Comparison of ENCODE assay signal across 1 cellular context in the genomic region with DNA sequence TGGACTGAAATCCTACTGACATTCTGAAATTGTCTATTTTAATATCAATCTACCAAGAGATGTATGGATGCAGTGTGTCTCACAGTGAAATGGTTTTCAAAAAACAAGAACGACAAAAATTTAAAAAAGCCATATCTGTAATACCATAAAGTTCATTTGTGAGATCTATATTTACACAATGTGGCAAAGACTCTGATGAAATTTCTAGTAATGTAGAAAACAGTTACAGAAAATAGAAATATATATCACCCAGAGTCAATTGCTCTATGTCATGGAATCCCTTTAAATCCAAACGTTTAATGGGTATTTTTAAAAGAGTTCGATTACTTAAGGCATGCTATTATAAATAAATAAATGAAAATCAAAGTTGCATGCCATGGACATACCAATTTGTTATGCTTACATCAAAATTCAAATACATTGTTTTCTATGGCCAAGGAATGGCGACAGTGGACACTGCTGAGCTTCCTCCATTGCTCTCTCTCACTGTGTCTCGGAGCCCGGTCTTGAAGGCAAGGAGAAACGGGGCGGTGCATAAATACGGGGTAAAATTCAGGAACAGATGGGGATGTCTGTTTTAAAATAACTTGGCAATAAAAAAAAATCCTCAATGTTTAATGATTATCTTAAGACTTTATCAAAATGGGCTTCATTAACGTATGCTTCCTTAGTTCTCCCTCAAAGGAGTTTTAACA.
TF ChIP-seq lines count a peak whose summit lies in the region.

No MANE protein-coding gene starts in this region.

TF ChIP-seq in K562, 482 proteins besides CTCF, POLR2A, EP300 and RAD21 (continues in another document):
- peak; percentile 56 for TF ChIP-seq KDM5B (IDR thresholded peaks at IDR 0.05; ENCODE audit: insufficient replicate concordance, low read depth, low read length)
- TF ChIP-seq, protein P1, sequence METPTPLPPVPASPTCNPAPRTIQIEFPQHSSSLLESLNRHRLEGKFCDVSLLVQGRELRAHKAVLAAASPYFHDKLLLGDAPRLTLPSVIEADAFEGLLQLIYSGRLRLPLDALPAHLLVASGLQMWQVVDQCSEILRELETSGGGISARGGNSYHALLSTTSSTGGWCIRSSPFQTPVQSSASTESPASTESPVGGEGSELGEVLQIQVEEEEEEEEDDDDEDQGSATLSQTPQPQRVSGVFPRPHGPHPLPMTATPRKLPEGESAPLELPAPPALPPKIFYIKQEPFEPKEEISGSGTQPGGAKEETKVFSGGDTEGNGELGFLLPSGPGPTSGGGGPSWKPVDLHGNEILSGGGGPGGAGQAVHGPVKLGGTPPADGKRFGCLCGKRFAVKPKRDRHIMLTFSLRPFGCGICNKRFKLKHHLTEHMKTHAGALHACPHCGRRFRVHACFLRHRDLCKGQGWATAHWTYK (CRISPR knock-in tag; IDR thresholded peaks at IDR 0.05), result peak; percentile 69; the same call in 1 of the 2 replicates
- no peak for TF ChIP-seq U2AF1 (optimal IDR thresholded peaks at IDR 0.05; ENCODE audit: low read depth, low read length)
- TF ChIP-seq SRSF9 (IDR thresholded peaks at IDR 0.05; ENCODE audit: borderline replicate concordance, low read depth, low read length), result no peak
- peak; percentile 49; the same call in 1 of the 2 replicates for TF ChIP-seq POLR2H (tag; IDR thresholded peaks at IDR 0.05; ENCODE audit: low read depth)
- TF ChIP-seq, protein P2, sequence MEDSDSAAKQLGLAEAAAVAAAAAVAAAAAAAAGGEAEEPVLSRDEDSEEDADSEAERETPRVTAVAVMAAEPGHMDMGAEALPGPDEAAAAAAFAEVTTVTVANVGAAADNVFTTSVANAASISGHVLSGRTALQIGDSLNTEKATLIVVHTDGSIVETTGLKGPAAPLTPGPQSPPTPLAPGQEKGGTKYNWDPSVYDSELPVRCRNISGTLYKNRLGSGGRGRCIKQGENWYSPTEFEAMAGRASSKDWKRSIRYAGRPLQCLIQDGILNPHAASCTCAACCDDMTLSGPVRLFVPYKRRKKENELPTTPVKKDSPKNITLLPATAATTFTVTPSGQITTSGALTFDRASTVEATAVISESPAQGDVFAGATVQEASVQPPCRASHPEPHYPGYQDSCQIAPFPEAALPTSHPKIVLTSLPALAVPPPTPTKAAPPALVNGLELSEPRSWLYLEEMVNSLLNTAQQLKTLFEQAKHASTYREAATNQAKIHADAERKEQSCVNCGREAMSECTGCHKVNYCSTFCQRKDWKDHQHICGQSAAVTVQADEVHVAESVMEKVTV (CRISPR knock-in tag; IDR thresholded peaks at IDR 0.05), result peak; percentile 14; the same call in 1 of the 2 replicates
- peak; percentile 64; the same call in 1 of the 2 replicates for TF ChIP-seq ZNF589 (CRISPR knock-in tag; IDR thresholded peaks at IDR 0.05; ENCODE audit: low read depth)
- no peak for TF ChIP-seq GATA2 (CRISPR knock-in tag; IDR thresholded peaks at IDR 0.05)
- TF ChIP-seq CSDE1 (IDR thresholded peaks at IDR 0.05), result 0 out of 4 replicates have a peak, but pooled peaks of 1 of the 2 experiments have one; percentile 26
- TF ChIP-seq SMAD4 (CRISPR knock-in tag; conservative IDR thresholded peaks at IDR 0.05), result peak; percentile 75; the same call in 1 of the 2 replicates
- peak; percentile 75; the same call in 1 of the 2 replicates for TF ChIP-seq DMBX1 (CRISPR knock-in tag; IDR thresholded peaks at IDR 0.05; ENCODE audit: borderline replicate concordance)
- peak; percentile 77; the same call in 1 of the 2 replicates for TF ChIP-seq ZNF311 (CRISPR knock-in tag; IDR thresholded peaks at IDR 0.05)
- TF ChIP-seq, protein P3, sequence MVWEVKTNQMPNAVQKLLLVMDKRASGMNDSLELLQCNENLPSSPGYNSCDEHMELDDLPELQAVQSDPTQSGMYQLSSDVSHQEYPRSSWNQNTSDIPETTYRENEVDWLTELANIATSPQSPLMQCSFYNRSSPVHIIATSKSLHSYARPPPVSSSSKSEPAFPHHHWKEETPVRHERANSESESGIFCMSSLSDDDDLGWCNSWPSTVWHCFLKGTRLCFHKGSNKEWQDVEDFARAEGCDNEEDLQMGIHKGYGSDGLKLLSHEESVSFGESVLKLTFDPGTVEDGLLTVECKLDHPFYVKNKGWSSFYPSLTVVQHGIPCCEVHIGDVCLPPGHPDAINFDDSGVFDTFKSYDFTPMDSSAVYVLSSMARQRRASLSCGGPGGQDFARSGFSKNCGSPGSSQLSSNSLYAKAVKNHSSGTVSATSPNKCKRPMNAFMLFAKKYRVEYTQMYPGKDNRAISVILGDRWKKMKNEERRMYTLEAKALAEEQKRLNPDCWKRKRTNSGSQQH (CRISPR knock-in tag; IDR thresholded peaks at IDR 0.05), result peak; percentile 45; the same call in 1 of the 2 replicates
- TF ChIP-seq ZNF354B (CRISPR knock-in tag; IDR thresholded peaks at IDR 0.05), result peak; percentile 50; the same call in 1 of the 2 replicates
- TF ChIP-seq ZNF165 (CRISPR knock-in tag; IDR thresholded peaks at IDR 0.05; ENCODE audit: borderline replicate concordance), result 0 out of 2 replicates have a peak, but pooled peaks have one; percentile 55
- 0 out of 2 replicates have a peak, but pooled peaks have one; percentile 24 for TF ChIP-seq ZNF644 (tag; IDR thresholded peaks at IDR 0.05; ENCODE audit: low read depth)
- peak in 1 of 2 experiments; percentile 53; a peak in 1 of 4 replicates for TF ChIP-seq TEAD1 (CRISPR knock-in tag; IDR thresholded peaks at IDR 0.05)
- TF ChIP-seq ZNF79 (CRISPR knock-in tag; IDR thresholded peaks at IDR 0.05; ENCODE audit: low read depth), result no peak
- 0 out of 2 replicates have a peak, but pooled peaks have one; percentile 43 for TF ChIP-seq SUPT5H (IDR thresholded peaks at IDR 0.05)
- TF ChIP-seq GATAD2B (IDR thresholded peaks at IDR 0.05; ENCODE audit: borderline replicate concordance), result peak; percentile 29; the same call in 1 of the 2 replicates
- peak; percentile 25 for TF ChIP-seq TAF9B (IDR thresholded peaks at IDR 0.05; ENCODE audit: partially characterized antibody)
- peak; percentile 71 for TF ChIP-seq ZNF175 (CRISPR knock-in tag; IDR thresholded peaks at IDR 0.05; ENCODE audit: low read depth)
- TF ChIP-seq, protein P4, sequence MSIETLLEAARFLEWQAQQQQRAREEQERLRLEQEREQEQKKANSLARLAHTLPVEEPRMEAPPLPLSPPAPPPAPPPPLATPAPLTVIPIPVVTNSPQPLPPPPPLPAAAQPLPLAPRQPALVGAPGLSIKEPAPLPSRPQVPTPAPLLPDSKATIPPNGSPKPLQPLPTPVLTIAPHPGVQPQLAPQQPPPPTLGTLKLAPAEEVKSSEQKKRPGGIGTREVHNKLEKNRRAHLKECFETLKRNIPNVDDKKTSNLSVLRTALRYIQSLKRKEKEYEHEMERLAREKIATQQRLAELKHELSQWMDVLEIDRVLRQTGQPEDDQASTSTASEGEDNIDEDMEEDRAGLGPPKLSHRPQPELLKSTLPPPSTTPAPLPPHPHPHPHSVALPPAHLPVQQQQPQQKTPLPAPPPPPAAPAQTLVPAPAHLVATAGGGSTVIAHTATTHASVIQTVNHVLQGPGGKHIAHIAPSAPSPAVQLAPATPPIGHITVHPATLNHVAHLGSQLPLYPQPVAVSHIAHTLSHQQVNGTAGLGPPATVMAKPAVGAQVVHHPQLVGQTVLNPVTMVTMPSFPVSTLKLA (conservative IDR thresholded peaks at IDR 0.05), result 0 out of 4 replicates have a peak, but pooled peaks of 1 of the 2 experiments have one; percentile 23
- TF ChIP-seq, protein P5, sequence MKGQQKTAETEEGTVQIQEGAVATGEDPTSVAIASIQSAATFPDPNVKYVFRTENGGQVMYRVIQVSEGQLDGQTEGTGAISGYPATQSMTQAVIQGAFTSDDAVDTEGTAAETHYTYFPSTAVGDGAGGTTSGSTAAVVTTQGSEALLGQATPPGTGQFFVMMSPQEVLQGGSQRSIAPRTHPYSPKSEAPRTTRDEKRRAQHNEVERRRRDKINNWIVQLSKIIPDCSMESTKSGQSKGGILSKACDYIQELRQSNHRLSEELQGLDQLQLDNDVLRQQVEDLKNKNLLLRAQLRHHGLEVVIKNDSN (CRISPR knock-in tag; IDR thresholded peaks at IDR 0.05), result no peak
- peak; percentile 33; the same call in 1 of the 2 replicates for TF ChIP-seq RBFOX2 (IDR thresholded peaks at IDR 0.05; ENCODE audit: low read depth, low read length)
- TF ChIP-seq, protein P6, sequence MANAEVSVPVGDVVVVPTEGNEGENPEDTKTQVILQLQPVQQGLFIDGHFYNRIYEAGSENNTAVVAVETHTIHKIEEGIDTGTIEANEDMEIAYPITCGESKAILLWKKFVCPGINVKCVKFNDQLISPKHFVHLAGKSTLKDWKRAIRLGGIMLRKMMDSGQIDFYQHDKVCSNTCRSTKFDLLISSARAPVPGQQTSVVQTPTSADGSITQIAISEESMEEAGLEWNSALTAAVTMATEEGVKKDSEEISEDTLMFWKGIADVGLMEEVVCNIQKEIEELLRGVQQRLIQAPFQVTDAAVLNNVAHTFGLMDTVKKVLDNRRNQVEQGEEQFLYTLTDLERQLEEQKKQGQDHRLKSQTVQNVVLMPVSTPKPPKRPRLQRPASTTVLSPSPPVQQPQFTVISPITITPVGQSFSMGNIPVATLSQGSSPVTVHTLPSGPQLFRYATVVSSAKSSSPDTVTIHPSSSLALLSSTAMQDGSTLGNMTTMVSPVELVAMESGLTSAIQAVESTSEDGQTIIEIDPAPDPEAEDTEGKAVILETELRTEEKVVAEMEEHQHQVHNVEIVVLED (CRISPR knock-in tag; IDR thresholded peaks at IDR 0.05), result 0 out of 2 replicates have a peak, but pooled peaks have one; percentile 21
- peak; percentile 25; the same call in 1 of the 2 replicates for TF ChIP-seq KLF6 (CRISPR knock-in tag; IDR thresholded peaks at IDR 0.05; ENCODE audit: borderline replicate concordance)
- TF ChIP-seq DDX20 (tag; IDR thresholded peaks at IDR 0.05; ENCODE audit: low read depth), result peak; percentile 66; the same call in 1 of the 2 replicates
- peak; percentile 64; the same call in 1 of the 2 replicates for TF ChIP-seq TAF7 (tag; IDR thresholded peaks at IDR 0.05)
- no peak for TF ChIP-seq ZNF3 (CRISPR knock-in tag; IDR thresholded peaks at IDR 0.05)
- TF ChIP-seq KHSRP (IDR thresholded peaks at IDR 0.05), result no peak
- TF ChIP-seq, protein P7, sequence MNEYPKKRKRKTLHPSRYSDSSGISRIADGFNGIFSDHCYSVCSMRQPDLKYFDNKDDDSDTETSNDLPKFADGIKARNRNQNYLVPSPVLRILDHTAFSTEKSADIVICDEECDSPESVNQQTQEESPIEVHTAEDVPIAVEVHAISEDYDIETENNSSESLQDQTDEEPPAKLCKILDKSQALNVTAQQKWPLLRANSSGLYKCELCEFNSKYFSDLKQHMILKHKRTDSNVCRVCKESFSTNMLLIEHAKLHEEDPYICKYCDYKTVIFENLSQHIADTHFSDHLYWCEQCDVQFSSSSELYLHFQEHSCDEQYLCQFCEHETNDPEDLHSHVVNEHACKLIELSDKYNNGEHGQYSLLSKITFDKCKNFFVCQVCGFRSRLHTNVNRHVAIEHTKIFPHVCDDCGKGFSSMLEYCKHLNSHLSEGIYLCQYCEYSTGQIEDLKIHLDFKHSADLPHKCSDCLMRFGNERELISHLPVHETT (CRISPR knock-in tag; conservative IDR thresholded peaks at IDR 0.05 in 1 of 2, IDR thresholded peaks at IDR 0.05 in 1 of 2), result peak in 1 of 2 experiments; percentile 66; a peak in 2 of 4 replicates
- peak; percentile 48; the same call in 1 of the 2 replicates for TF ChIP-seq ZNF41 (CRISPR knock-in tag; conservative IDR thresholded peaks at IDR 0.05)
- peak; percentile 64 for TF ChIP-seq CXXC5 (CRISPR knock-in tag; IDR thresholded peaks at IDR 0.05)
- TF ChIP-seq CEBPG (CRISPR knock-in tag; IDR thresholded peaks at IDR 0.05), result no peak
- TF ChIP-seq CEBPG (tag; conservative IDR thresholded peaks at IDR 0.05 in 1 of 2, IDR thresholded peaks at IDR 0.05 in 1 of 2), result peak in 1 of 2 experiments; percentile 62; a peak in 1 of 4 replicates
- TF ChIP-seq ELF4 (CRISPR knock-in tag; IDR thresholded peaks at IDR 0.05), result peak; percentile 64; the same call in 1 of the 2 replicates
- TF ChIP-seq, protein P8, sequence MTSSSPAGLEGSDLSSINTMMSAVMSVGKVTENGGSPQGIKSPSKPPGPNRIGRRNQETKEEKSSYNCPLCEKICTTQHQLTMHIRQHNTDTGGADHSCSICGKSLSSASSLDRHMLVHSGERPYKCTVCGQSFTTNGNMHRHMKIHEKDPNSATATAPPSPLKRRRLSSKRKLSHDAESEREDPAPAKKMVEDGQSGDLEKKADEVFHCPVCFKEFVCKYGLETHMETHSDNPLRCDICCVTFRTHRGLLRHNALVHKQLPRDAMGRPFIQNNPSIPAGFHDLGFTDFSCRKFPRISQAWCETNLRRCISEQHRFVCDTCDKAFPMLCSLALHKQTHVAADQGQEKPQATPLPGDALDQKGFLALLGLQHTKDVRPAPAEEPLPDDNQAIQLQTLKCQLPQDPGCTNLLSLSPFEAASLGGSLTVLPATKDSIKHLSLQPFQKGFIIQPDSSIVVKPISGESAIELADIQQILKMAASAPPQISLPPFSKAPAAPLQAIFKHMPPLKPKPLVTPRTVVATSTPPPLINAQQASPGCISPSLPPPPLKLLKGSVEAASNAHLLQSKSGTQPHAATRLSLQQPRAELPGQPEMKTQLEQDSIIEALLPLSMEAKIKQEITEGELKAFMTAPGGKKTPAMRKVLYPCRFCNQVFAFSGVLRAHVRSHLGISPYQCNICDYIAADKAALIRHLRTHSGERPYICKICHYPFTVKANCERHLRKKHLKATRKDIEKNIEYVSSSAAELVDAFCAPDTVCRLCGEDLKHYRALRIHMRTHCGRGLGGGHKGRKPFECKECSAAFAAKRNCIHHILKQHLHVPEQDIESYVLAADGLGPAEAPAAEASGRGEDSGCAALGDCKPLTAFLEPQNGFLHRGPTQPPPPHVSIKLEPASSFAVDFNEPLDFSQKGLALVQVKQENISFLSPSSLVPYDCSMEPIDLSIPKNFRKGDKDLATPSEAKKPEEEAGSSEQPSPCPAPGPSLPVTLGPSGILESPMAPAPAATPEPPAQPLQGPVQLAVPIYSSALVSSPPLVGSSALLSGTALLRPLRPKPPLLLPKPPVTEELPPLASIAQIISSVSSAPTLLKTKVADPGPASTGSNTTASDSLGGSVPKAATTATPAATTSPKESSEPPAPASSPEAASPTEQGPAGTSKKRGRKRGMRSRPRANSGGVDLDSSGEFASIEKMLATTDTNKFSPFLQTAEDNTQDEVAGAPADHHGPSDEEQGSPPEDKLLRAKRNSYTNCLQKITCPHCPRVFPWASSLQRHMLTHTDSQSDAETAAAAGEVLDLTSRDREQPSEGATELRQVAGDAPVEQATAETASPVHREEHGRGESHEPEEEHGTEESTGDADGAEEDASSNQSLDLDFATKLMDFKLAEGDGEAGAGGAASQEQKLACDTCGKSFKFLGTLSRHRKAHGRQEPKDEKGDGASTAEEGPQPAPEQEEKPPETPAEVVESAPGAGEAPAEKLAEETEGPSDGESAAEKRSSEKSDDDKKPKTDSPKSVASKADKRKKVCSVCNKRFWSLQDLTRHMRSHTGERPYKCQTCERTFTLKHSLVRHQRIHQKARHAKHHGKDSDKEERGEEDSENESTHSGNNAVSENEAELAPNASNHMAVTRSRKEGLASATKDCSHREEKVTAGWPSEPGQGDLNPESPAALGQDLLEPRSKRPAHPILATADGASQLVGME (CRISPR knock-in tag; IDR thresholded peaks at IDR 0.05), result 0 out of 2 replicates have a peak, but pooled peaks have one; percentile 27
- TF ChIP-seq, protein P9, sequence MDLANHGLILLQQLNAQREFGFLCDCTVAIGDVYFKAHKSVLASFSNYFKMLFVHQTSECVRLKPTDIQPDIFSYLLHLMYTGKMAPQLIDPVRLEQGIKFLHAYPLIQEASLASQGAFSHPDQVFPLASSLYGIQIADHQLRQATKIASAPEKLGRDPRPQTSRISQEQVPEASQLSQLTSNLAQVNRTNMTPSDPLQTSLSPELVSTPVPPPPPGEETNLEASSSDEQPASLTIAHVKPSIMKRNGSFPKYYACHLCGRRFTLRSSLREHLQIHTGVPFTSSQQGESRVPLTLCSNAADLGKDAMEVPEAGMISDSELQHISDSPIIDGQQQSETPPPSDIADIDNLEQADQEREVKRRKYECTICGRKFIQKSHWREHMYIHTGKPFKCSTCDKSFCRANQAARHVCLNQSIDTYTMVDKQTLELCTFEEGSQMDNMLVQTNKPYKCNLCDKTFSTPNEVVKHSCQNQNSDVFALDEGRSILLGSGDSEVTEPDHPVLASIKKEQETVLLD (IDR thresholded peaks at IDR 0.05), result no peak
